In the genomic region with DNA sequence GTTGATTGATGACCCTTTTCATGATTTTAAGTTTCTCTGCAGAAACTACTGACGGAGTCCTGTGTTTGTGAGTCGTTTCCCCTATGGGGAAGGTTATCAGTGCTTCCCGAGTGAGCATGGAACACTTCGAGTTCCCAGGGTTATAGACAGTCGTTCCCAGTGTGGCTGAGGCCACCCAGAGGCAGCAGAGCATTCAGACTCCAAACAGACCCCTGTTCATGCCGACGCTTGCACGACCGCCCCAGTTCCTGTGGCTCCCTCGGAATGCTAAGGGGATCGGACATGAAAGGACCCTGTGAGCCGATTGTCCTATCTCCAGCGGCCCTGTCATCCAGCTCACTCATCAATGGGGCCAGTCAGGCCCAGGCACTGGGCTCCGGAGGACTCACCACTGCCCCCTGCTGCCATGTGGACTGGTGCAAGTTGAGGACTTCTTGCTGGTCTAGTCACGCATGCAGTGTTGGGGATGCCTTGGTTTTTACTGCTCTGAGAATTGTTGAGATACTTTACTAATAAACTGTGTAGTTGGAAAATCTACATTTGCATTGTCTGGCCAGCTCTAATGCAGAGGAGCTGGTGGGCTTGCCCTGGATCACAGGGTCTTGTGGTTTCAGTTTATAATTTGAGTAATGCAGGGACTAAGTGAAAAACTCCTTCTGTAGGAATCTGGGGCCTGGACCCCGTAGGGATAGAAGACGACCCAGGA, we compare ENCODE assay signal across 8 cellular contexts. TPM values are rescaled to one million over a fixed set of nuclear protein-coding genes. Genes with fewer than 3 reads are reported as not detected.
DNase-seq lines count a peak whose midpoint lies in the region; ATAC-seq, FAIRE-seq and TF ChIP-seq lines count a peak whose summit lies in the region.

No MANE protein-coding gene starts in this region.

- peaks cover 23% of the 10 kb centered on the region for H3K4me1 Mint-ChIP-seq in activated T-helper 1 cell treated with anti-CD3 and anti-CD28 coated beads, Interleukin-12 subunit alpha, Interleukin-12 subunit beta, Interleukin-2, Interleukin-4 antibody, amounts not matched to agents 30 ng/mL and 10 ng/mL and 1 ng/mL, durations not matched to agents 14 hours and 24 hours and 36 hours (ENCODE audit: low read depth)
- peaks cover 35% of the 10 kb centered on the region for H3K4me1 Mint-ChIP-seq in neural crest cell

- TF ChIP-seq POLR2A in Peyer's patch (IDR thresholded peaks at IDR 0.05) (no peak), stomach (IDR thresholded peaks at IDR 0.05) (no peak)

- peak; percentile 47 for FAIRE-seq in GM19239 (lab: Jason Lieb, UNC)

- H3K4me1 ChIP-seq in Peyer's patch (peaks cover 0 to 27% (median 14%) of the 10 kb centered on the region in 4 donors), stomach (peaks cover 27 to 39% (median 28%) of the 10 kb centered on the region in 4 donors)

- no peak for ATAC-seq in GM18870 (IDR thresholded peaks at IDR 0.05; ENCODE audit: unreplicated experiment)

- H3K27ac ChIP-seq in Peyer's patch: peak overlapping the region in 2 of 4 donors; percentile 16 to 17
- peak overlapping the region in 2 of 5 donors; percentile 8 to 36 for H3K27ac ChIP-seq in stomach

- peak overlapping the region; percentile 26 for H3K27ac Mint-ChIP-seq in activated T-helper 1 cell treated with anti-CD3 and anti-CD28 coated beads, Interleukin-12 subunit alpha, Interleukin-12 subunit beta, Interleukin-2, Interleukin-4 antibody, amounts not matched to agents 30 ng/mL and 10 ng/mL and 1 ng/mL, durations not matched to agents 14 hours and 24 hours and 36 hours
- H3K27ac Mint-ChIP-seq in neural crest cell (ENCODE audit: unreplicated experiment): peak overlapping the region; percentile 92

- peak; percentile 69 to 81 (median 78) for TF ChIP-seq CTCF in Peyer's patch (IDR thresholded peaks at IDR 0.05)
- TF ChIP-seq CTCF in fibroblast of pulmonary artery (IDR thresholded peaks at IDR 0.05; ENCODE audit: low read length, missing control alignments): peak; percentile 94
- peak; percentile 80 for TF ChIP-seq CTCF in neural crest cell (conservative IDR thresholded peaks at IDR 0.05)
- peak in 5 of 7 experiments; percentile 14 to 65 (median 50) for TF ChIP-seq CTCF in stomach (IDR thresholded peaks at IDR 0.05)

- intact Hi-C loops in activated T-helper 1 cell treated with anti-CD3 and anti-CD28 coated beads, Interleukin-12 subunit alpha, Interleukin-12 subunit beta, Interleukin-2, Interleukin-4 antibody, amounts not matched to agents 30 ng/mL and 10 ng/mL and 1 ng/mL, durations not matched to agents 14 hours and 24 hours and 36 hours (cut with micrococcal nuclease): loop anchor here (1.0 kb wide), 2 partner anchors 196 to 224 kb away; no protein-coding TSS in a partner anchor
- intact Hi-C loops in stomach (cut with DNase I; ENCODE audit: low total_unique reads): no loop called here

- 33 to 46% (median 36%) methylated on average over 14 to 17 of the region's 17 CpGs for WGBS in stomach, 5 donors

- peak; percentile 88 for DNase-seq in AG20443 (ENCODE audit: low spot score)
- peak; percentile 76 for DNase-seq in GM19239 (ENCODE audit: insufficient read length, low spot score)
- peak; percentile 80 to 92 (median 91) for DNase-seq in Peyer's patch
- DNase-seq in activated T-helper 1 cell treated with anti-CD3 and anti-CD28 coated beads, Interleukin-12 subunit alpha, Interleukin-12 subunit beta, Interleukin-2, Interleukin-4 antibody, amounts not matched to agents 30 ng/mL and 10 ng/mL and 1 ng/mL, durations not matched to agents 14 hours and 24 hours and 36 hours (ENCODE audit: low spot score): peak; percentile 73
- DNase-seq in fibroblast of pulmonary artery (ENCODE audit: low read depth): peak; percentile 80
- DNase-seq in neural crest cell (ENCODE audit: low read depth, low spot score): peak; percentile 98
- peak; percentile 80 for DNase-seq in stomach

- no peaks in the 10 kb centered on the region for H3K9me3 ChIP-seq in Peyer's patch
- no peaks in the 10 kb centered on the region for H3K9me3 ChIP-seq in stomach

- H3K9me3 Mint-ChIP-seq in activated T-helper 1 cell treated with anti-CD3 and anti-CD28 coated beads, Interleukin-12 subunit alpha, Interleukin-12 subunit beta, Interleukin-2, Interleukin-4 antibody, amounts not matched to agents 30 ng/mL and 10 ng/mL and 1 ng/mL, durations not matched to agents 14 hours and 24 hours and 36 hours: no peaks in the 10 kb centered on the region
- H3K9me3 Mint-ChIP-seq in neural crest cell: no peaks in the 10 kb centered on the region

- H3K27me3 ChIP-seq in Peyer's patch (no peaks in the 10 kb centered on the region), stomach (no peaks in the 10 kb centered on the region)

- no peak overlapping the region for H3K4me3 ChIP-seq in Peyer's patch
- H3K4me3 ChIP-seq in fibroblast of pulmonary artery (replicated peaks; ENCODE audit: low read depth, low read length): no peak overlapping the region
- H3K4me3 ChIP-seq in stomach: no peak overlapping the region

- H3K27me3 Mint-ChIP-seq in activated T-helper 1 cell treated with anti-CD3 and anti-CD28 coated beads, Interleukin-12 subunit alpha, Interleukin-12 subunit beta, Interleukin-2, Interleukin-4 antibody, amounts not matched to agents 30 ng/mL and 10 ng/mL and 1 ng/mL, durations not matched to agents 14 hours and 24 hours and 36 hours (ENCODE audit: insufficient read depth): no peaks in the 10 kb centered on the region
- peaks cover 6% of the 10 kb centered on the region for H3K27me3 Mint-ChIP-seq in neural crest cell (ENCODE audit: low read depth)

- H3K4me3 Mint-ChIP-seq in activated T-helper 1 cell treated with anti-CD3 and anti-CD28 coated beads, Interleukin-12 subunit alpha, Interleukin-12 subunit beta, Interleukin-2, Interleukin-4 antibody, amounts not matched to agents 30 ng/mL and 10 ng/mL and 1 ng/mL, durations not matched to agents 14 hours and 24 hours and 36 hours: peak overlapping the region; percentile 54
- H3K4me3 Mint-ChIP-seq in neural crest cell: peak overlapping the region; percentile 94

- TF ChIP-seq EP300 in stomach (IDR thresholded peaks at IDR 0.05): no peak

- peaks cover 24% of the 10 kb centered on the region for H3K36me3 Mint-ChIP-seq in activated T-helper 1 cell treated with anti-CD3 and anti-CD28 coated beads, Interleukin-12 subunit alpha, Interleukin-12 subunit beta, Interleukin-2, Interleukin-4 antibody, amounts not matched to agents 30 ng/mL and 10 ng/mL and 1 ng/mL, durations not matched to agents 14 hours and 24 hours and 36 hours (ENCODE audit: low read depth)
- peaks cover 18% of the 10 kb centered on the region for H3K36me3 Mint-ChIP-seq in neural crest cell (ENCODE audit: low read depth)

- peaks cover 0 to 51% (median 0%) of the 10 kb centered on the region in 3 donors for H3K36me3 ChIP-seq in Peyer's patch
- peaks cover 31 to 64% (median 63%) of the 10 kb centered on the region in 4 donors for H3K36me3 ChIP-seq in stomach

RNA-seq across cellular contexts. Expression of a gene that starts 3.1 kb away (rescaled TPM):
- total RNA-seq in Peyer's patch: 1,000 to 10,000 TPM; 1,597 to 3,276 (median 2,603) TPM
- total RNA-seq in activated T-helper 1 cell treated with anti-CD3 and anti-CD28 coated beads, Interleukin-12 subunit alpha, Interleukin-12 subunit beta, Interleukin-2, Interleukin-4 antibody, amounts not matched to agents 30 ng/mL and 10 ng/mL and 1 ng/mL, durations not matched to agents 14 hours and 24 hours and 36 hours: 2,076 and 2,133 TPM in 2 replicates
- 2,012 and 2,013 TPM in 2 replicates for total RNA-seq in neural crest cell
- 1,000 to 10,000 TPM; 2,053 to 4,705 (median 3,295) TPM for total RNA-seq in stomach
- over 10,000 TPM in 1 of 3 donors, 1,000 to 10,000 TPM in 2; 7,322 to 10,054 (median 9,037) TPM for polyA plus RNA-seq in stomach

RNA-seq across cellular contexts. Expression of a gene that starts 18.2 kb away (rescaled TPM):
- total RNA-seq in Peyer's patch (10 to 100 TPM in 3 of 4 donors, 1 to 10 TPM in 1; 7.4 to 48.7 (median 13.5) TPM), neural crest cell (2.7 and 3.1 TPM in 2 replicates), stomach (1 to 10 TPM in 4 of 5 donors, not detected in 1; 1.6 to 6.2 (median 1.9) TPM)
- 32.2 and 35.2 TPM in 2 replicates for total RNA-seq in activated T-helper 1 cell treated with anti-CD3 and anti-CD28 coated beads, Interleukin-12 subunit alpha, Interleukin-12 subunit beta, Interleukin-2, Interleukin-4 antibody, amounts not matched to agents 30 ng/mL and 10 ng/mL and 1 ng/mL, durations not matched to agents 14 hours and 24 hours and 36 hours
- polyA plus RNA-seq in stomach: 1 to 10 TPM in 2 of 3 donors, under 1 TPM in 1; 0.92 to 3.8 (median 1.3) TPM

RNA-seq across cellular contexts. Expression of a gene that starts 49.2 kb away (rescaled TPM):
- total RNA-seq in Peyer's patch (100 to 1,000 TPM; 242 to 461 (median 378) TPM), neural crest cell (134 and 137 TPM in 2 replicates), stomach (100 to 1,000 TPM; 150 to 363 (median 174) TPM)
- 106 and 112 TPM in 2 replicates for total RNA-seq in activated T-helper 1 cell treated with anti-CD3 and anti-CD28 coated beads, Interleukin-12 subunit alpha, Interleukin-12 subunit beta, Interleukin-2, Interleukin-4 antibody, amounts not matched to agents 30 ng/mL and 10 ng/mL and 1 ng/mL, durations not matched to agents 14 hours and 24 hours and 36 hours
- polyA plus RNA-seq in stomach: 10 to 100 TPM; 30.0 to 77.2 (median 32.2) TPM

RNA-seq across cellular contexts. Expression of a gene that starts 56.1 kb away (rescaled TPM):
- total RNA-seq in Peyer's patch (1,000 to 10,000 TPM in 3 of 4 donors, 100 to 1,000 TPM in 1; 272 to 3,324 (median 2,161) TPM), neural crest cell (0.21 and 0.41 TPM in 2 replicates), stomach (10 to 100 TPM in 1 of 5 donors, 1 to 10 TPM in 1, under 1 TPM in 1, not detected in 2; 0.58 to 12.3 (median 4.8) TPM)
- total RNA-seq in activated T-helper 1 cell treated with anti-CD3 and anti-CD28 coated beads, Interleukin-12 subunit alpha, Interleukin-12 subunit beta, Interleukin-2, Interleukin-4 antibody, amounts not matched to agents 30 ng/mL and 10 ng/mL and 1 ng/mL, durations not matched to agents 14 hours and 24 hours and 36 hours: not detected in 2 replicates
- 1 to 10 TPM in 1 of 3 donors, under 1 TPM in 2; 0.23 to 1.4 (median 0.62) TPM for polyA plus RNA-seq in stomach
